Comparison of ENCODE assay signal across 21 cellular contexts in the genomic region with DNA sequence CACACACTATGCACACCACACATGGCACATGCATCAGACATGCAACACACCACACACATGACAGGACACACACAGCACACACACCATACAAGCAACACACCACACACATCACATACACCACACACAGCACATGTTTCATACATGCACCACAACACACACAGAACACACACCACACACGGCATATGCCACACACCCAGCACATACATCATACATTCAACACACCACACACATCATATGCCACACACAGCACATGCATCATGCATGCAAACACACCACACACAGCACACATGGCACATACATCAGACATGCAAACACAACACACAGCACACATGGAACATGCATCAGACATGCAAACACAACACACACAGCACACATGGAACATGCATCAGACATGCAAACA.
DNase-seq lines count a peak whose midpoint lies in the region; ATAC-seq, FAIRE-seq and TF ChIP-seq lines count a peak whose summit lies in the region.
"Had no signal": no experiment of that assay in that cellular context is flagged by ENCODE, and none has a peak within 500 bp of the region (broad histone marks: within the 10 kb centered on the region; RNA-seq: fewer than 3 reads in every experiment).

No MANE protein-coding gene starts in this region.

- H3K4me2 ChIP-seq in K562 (ENCODE audit: insufficient read depth, low read length), result no peak overlapping the region
- H3K4me2 ChIP-seq in trophoblast cell (ENCODE audit: low read length), result no peak overlapping the region

- 0% methylated on average over 1 of the region's 1 CpG for WGBS in K562 (ENCODE audit: insufficient coverage, low coverage, missing lambda C conversion rate)
- WGBS in trophoblast cell (ENCODE audit: extremely low coverage, insufficient coverage, insufficient read length), result no CpG with 5 or more reads among the region's 1 CpG

- H3K27me3 ChIP-seq in K562 (ENCODE audit: control insufficient read depth in 2 of 2, insufficient read depth in 2 of 2, low read length in 2 of 2), result peaks cover 0 to 18% of the 10 kb centered on the region in 2 experiments; a peak in 1 of 5 replicates
- no peaks in the 10 kb centered on the region for H3K27me3 ChIP-seq in trophoblast cell (ENCODE audit: insufficient read depth, low read length)

- H3K4me1 ChIP-seq in K562 (replicated peaks in 1 of 2; ENCODE audit: control insufficient read depth in 2 of 2, insufficient read depth in 2 of 2, low read length in 2 of 2), result no peaks in the 10 kb centered on the region
- H3K4me1 ChIP-seq in kidney (ENCODE audit: control insufficient read depth in 1 of 2, insufficient read depth in 1 of 2, low read depth in 1 of 2, low read length in 2 of 2), result peaks cover 0 to 12% of the 10 kb centered on the region in 2 donors
- no peaks in the 10 kb centered on the region for H3K4me1 ChIP-seq in trophoblast cell (ENCODE audit: control insufficient read depth in 1 of 2, insufficient read depth in 2 of 2, low read length in 2 of 2)
- H3K4me1 ChIP-seq: Caco-2 had no signal

- no peak overlapping the region for H3K14ac ChIP-seq in trophoblast cell (ENCODE audit: low read length)

- intact Hi-C loops in K562 (cut with micrococcal nuclease), result no loop called here
- intact Hi-C loops in kidney (cut with DNase I), result no loop called here

- no peak overlapping the region for H3K23ac ChIP-seq in trophoblast cell (ENCODE audit: low read length)

- H3K27ac ChIP-seq in K562 (ENCODE audit: extremely low read depth, low read depth, low read length) (no peak overlapping the region; the same call in 2 of the 3 replicates), kidney (ENCODE audit: low read depth in 2 of 2, low read length in 2 of 2) (no peak overlapping the region), trophoblast cell (ENCODE audit: low read depth, low read length) (no peak overlapping the region)
- H3K27ac ChIP-seq: 22Rv1, C4-2B had no signal

- POLR2A ChIA-PET in K562 (lab: Yijun Ruan, JAX), result no interaction called here

- no peaks in the 10 kb centered on the region for H3K36me3 Mint-ChIP-seq in activated naive CD4-positive, alpha-beta T cell treated with anti-CD3 and anti-CD28 coated beads, Interleukin-2, amount 50 U/mL, for 24 hours
- H3K36me3 Mint-ChIP-seq: CD8-positive, alpha-beta T cell had no signal

- H2AK5ac ChIP-seq in trophoblast cell (ENCODE audit: low read length), result no peak overlapping the region

- no peak for DNase-seq in activated naive CD4-positive, alpha-beta T cell treated with anti-CD3 and anti-CD28 coated beads, Interleukin-2, amount 50 U/mL, for 16 hours
- DNase-seq in K562 (ENCODE audit: extremely low read depth in 1 of 4, low spot score in 3 of 4) (no peak), kidney (peak; percentile 3), trophoblast cell (no peak), NCI-H446 (lab: John Stamatoyannopoulos, UW) (no peak)
- no peak for DNase-seq in activated CD4-positive, alpha-beta T cell treated with anti-CD3 and anti-CD28 coated beads, Interleukin-2, amount 50 U/mL, for 1 hour
- DNase-seq: Caco-2; CD8-positive, alpha-beta T cell; NCI-H1048; NCI-H1417; NCI-H1694; NCI-H2029 treated with DMSO at 0.1 percent for 48 hours; NCI-H69; SHP77 treated with DMSO at 0.1 percent for 48 hours had no signal

- no peak overlapping the region for H4K8ac ChIP-seq in trophoblast cell (ENCODE audit: low read depth, low read length)

- H3K27me3 Mint-ChIP-seq in activated naive CD4-positive, alpha-beta T cell treated with anti-CD3 and anti-CD28 coated beads, Interleukin-2, amount 50 U/mL, for 24 hours, result peaks cover 3% of the 10 kb centered on the region

- H3K9me3 ChIP-seq in K562 (replicated peaks; ENCODE audit: control insufficient read depth, insufficient read depth, low read depth, low read length) (peaks cover 6% of the 10 kb centered on the region), kidney (ENCODE audit: control insufficient read depth in 1 of 2, low read length in 2 of 2) (no peaks in the 10 kb centered on the region), trophoblast cell (ENCODE audit: insufficient read depth, low read depth, low read length) (peaks cover 5% of the 10 kb centered on the region)
- H3K9me3 ChIP-seq: Caco-2 had no signal

- no peak for TF ChIP-seq RAD21 in K562 (CRISPR knock-in tag; conservative IDR thresholded peaks at IDR 0.05 in 1 of 2, IDR thresholded peaks at IDR 0.05 in 1 of 2)

- no peaks in the 10 kb centered on the region for H3K9me1 ChIP-seq in K562 (ENCODE audit: control insufficient read depth, insufficient read depth, low read length)

- H2AFZ ChIP-seq in K562 (ENCODE audit: low read depth, low read length) (no peak overlapping the region), trophoblast cell (ENCODE audit: insufficient read depth, low read length, poor library complexity) (no peak overlapping the region)

- no peak overlapping the region for H4K12ac ChIP-seq in trophoblast cell (ENCODE audit: low read depth, low read length)

- H3K4ac ChIP-seq in trophoblast cell (ENCODE audit: low read depth, low read length), result no peak overlapping the region

- H3K79me2 ChIP-seq in K562 (ENCODE audit: control insufficient read depth, insufficient read depth, low read length) (no peaks in the 10 kb centered on the region), trophoblast cell (ENCODE audit: control insufficient read depth, insufficient read depth, low read length, poor library complexity) (no peaks in the 10 kb centered on the region)

- H3K18ac ChIP-seq in trophoblast cell (ENCODE audit: low read length), result no peak overlapping the region

- H3K4me3 Mint-ChIP-seq in activated naive CD4-positive, alpha-beta T cell treated with anti-CD3 and anti-CD28 coated beads, Interleukin-2, amount 50 U/mL, for 24 hours, result no peak overlapping the region
- H3K4me3 Mint-ChIP-seq: B cell; CD8-positive, alpha-beta T cell had no signal

- H3K9ac ChIP-seq in K562 (ENCODE audit: insufficient read depth in 1 of 2, low read depth in 2 of 2, low read length in 2 of 2), result no peak overlapping the region
- H3K9ac ChIP-seq in kidney (ENCODE audit: low read length in 2 of 2), result no peak overlapping the region
- H3K9ac ChIP-seq in trophoblast cell (ENCODE audit: low read length), result no peak overlapping the region

- no peaks in the 10 kb centered on the region for H3K9me3 Mint-ChIP-seq in activated naive CD4-positive, alpha-beta T cell treated with anti-CD3 and anti-CD28 coated beads, Interleukin-2, amount 50 U/mL, for 24 hours
- H3K9me3 Mint-ChIP-seq: CD8-positive, alpha-beta T cell had no signal

- CTCF ChIA-PET in K562 (lab: Yijun Ruan, JAX; ENCODE audit: low intra/inter-chr PET ratio), result no interaction called here

- no peak overlapping the region for H2BK5ac ChIP-seq in trophoblast cell (ENCODE audit: low read depth, low read length, poor library complexity)

- H4K91ac ChIP-seq in trophoblast cell (ENCODE audit: low read depth, low read length), result no peak overlapping the region

- no TSS peak for BruUV-seq in K562 (replicated peaks; lab: Mats Ljungman, UMichigan)

- TF ChIP-seq EP300 in K562 (IDR thresholded peaks at IDR 0.05; ENCODE audit: low read length), result no peak

- no peak for TF ChIP-seq CTCF in K562 (IDR thresholded peaks at IDR 0.05 in 2 of 3, conservative IDR thresholded peaks at IDR 0.05 in 1 of 3; ENCODE audit: insufficient read depth in 2 of 3, low read depth in 1 of 3, low read length in 3 of 3)
- no peak for TF ChIP-seq CTCF in kidney (IDR thresholded peaks at IDR 0.05; ENCODE audit: borderline replicate concordance, extremely low read depth, insufficient read depth)

- H3K4me3 ChIP-seq in K562 (no peak overlapping the region), kidney (ENCODE audit: low read length in 2 of 2) (no peak overlapping the region), trophoblast cell (ENCODE audit: low read depth, low read length) (peak overlapping the region; percentile 25)

- H3K4me1 Mint-ChIP-seq in activated naive CD4-positive, alpha-beta T cell treated with anti-CD3 and anti-CD28 coated beads, Interleukin-2, amount 50 U/mL, for 24 hours, result no peaks in the 10 kb centered on the region
- H3K4me1 Mint-ChIP-seq: B cell had no signal

- FAIRE-seq in K562 (lab: Jason Lieb, UNC) (no peak), kidney (lab: Jason Lieb, UNC) (no peak)
- FAIRE-seq: G401.6 had no signal

- no peak for ATAC-seq in K562
- no peak for ATAC-seq in HG03378 (IDR thresholded peaks at IDR 0.05; ENCODE audit: unreplicated experiment)
- ATAC-seq: CD8-positive, alpha-beta T cell; Panc1 had no signal

- H3K36me3 ChIP-seq in K562 (ENCODE audit: control insufficient read depth, insufficient read depth, low read length), result no peaks in the 10 kb centered on the region
- H3K36me3 ChIP-seq in kidney (ENCODE audit: control insufficient read depth in 1 of 2, insufficient read depth in 2 of 2, low read length in 2 of 2), result no peaks in the 10 kb centered on the region
- H3K36me3 ChIP-seq in trophoblast cell (ENCODE audit: control insufficient read depth in 1 of 2, insufficient read depth in 2 of 2, low read length in 2 of 2), result no peaks in the 10 kb centered on the region

- H2BK120ac ChIP-seq in trophoblast cell (ENCODE audit: insufficient read depth, low read length, poor library complexity), result no peak overlapping the region

- in situ Hi-C loops in K562 (cut with MboI), result no loop called here

- H3K79me1 ChIP-seq in trophoblast cell (ENCODE audit: low read length), result no peaks in the 10 kb centered on the region

- H4K20me1 ChIP-seq in K562 (replicated peaks; ENCODE audit: control insufficient read depth, insufficient read depth, low read length), result no peaks in the 10 kb centered on the region

- no peak for TF ChIP-seq POLR2A in K562 (conservative IDR thresholded peaks at IDR 0.05)

- peak overlapping the region; percentile 18 for H3K27ac Mint-ChIP-seq in activated naive CD4-positive, alpha-beta T cell treated with anti-CD3 and anti-CD28 coated beads, Interleukin-2, amount 50 U/mL, for 24 hours
- H3K27ac Mint-ChIP-seq: B cell; CD8-positive, alpha-beta T cell had no signal

- H2BK12ac ChIP-seq in trophoblast cell (ENCODE audit: low read length), result no peak overlapping the region

TF ChIP-seq in K562, 482 proteins besides CTCF, POLR2A, EP300 and RAD21 (continues in another document):
- TF ChIP-seq DDX20 (tag; IDR thresholded peaks at IDR 0.05; ENCODE audit: low read depth), result no peak
- no peak for TF ChIP-seq ZBTB17 (CRISPR knock-in tag; IDR thresholded peaks at IDR 0.05)
- TF ChIP-seq ZBTB26 (CRISPR knock-in tag; IDR thresholded peaks at IDR 0.05), result peak; percentile 28; the same call in 1 of the 2 replicates
- no peak for TF ChIP-seq BRD4 (IDR thresholded peaks at IDR 0.05)
- TF ChIP-seq YY1 (IDR thresholded peaks at IDR 0.05; ENCODE audit: borderline replicate concordance in 1 of 3, control insufficient read depth in 1 of 3, extremely low read depth in 1 of 3, insufficient read depth in 3 of 3, insufficient read length in 1 of 3, insufficient replicate concordance in 2 of 3, low read depth in 1 of 3, low read length in 2 of 3), result no peak
